In the genomic region with DNA sequence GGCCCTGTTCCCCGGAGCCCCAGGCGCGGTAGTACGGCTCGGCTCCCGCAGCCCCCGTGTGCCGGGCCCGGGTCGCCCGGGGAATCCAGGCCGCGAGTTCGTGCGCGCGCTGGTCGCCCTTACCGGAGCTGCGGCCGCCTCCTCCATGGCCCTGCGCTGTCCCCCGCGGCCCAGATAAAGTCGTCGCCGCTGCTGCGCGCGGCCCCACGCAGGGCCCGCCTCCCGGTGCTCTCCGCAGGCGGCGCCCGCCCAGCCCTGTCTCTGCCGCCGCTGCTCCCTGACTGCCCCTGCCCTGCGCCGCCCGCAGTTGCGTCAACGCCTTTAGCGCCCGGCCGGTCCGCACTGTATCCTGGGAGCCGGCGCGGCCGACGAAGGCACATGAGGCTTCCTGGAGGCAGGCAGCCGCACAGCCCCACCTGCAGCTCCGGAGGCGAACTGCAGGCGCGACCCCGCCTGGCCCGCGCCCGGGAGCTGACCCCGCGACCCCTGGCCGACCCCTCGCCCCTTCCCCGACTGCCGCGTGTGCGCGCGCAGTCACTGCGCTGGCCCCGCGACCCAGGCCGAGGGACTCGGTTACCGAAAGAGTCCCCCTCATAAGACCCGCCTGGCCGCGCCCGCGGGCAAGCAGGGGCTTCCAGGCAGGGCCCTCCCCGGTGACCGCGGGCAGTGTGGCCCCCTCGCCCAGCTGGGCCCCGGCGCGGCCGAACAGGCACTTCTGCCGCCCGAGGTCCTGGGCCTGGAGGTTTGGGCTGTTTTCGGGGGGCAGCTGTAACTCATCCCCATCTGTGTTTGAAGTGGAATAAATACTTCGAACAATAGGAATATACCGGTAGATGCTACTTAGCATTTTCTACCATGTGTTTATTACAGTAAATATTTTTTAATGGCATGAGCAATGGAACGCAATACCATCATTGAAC, we compare ENCODE assay signal across 8 cellular contexts.
DNase-seq lines count a peak whose midpoint lies in the region; ATAC-seq, FAIRE-seq and TF ChIP-seq lines count a peak whose summit lies in the region.

No MANE protein-coding gene starts in this region.

- H3K4me1 Mint-ChIP-seq in natural killer cell, result peaks cover 41 to 45% of the 10 kb centered on the region in 2 donors

- H2AFZ ChIP-seq in GM23248, result peak overlapping the region; percentile 98

- in situ Hi-C loops in GM23248 (cut with MboI), result no loop called here

- peak overlapping the region; percentile 62 for H3K27ac ChIP-seq in GM23248

- H3K9me3 Mint-ChIP-seq in natural killer cell, result no peaks in the 10 kb centered on the region

- H3K36me3 ChIP-seq in GM23248 (ENCODE audit: low read depth), result peaks cover 11% of the 10 kb centered on the region

- H3K4me3 Mint-ChIP-seq in natural killer cell, result peak overlapping the region; percentile 86

- H3K4me2 ChIP-seq in GM23248 (ENCODE audit: unreplicated experiment), result peak overlapping the region; percentile 80

- H3K27ac Mint-ChIP-seq in natural killer cell, result peak overlapping the region; percentile 88 to 95

- H3K4me1 ChIP-seq in GM23248 (ENCODE audit: insufficient read depth), result peaks cover 12% of the 10 kb centered on the region

- H3K9me2 ChIP-seq in GM23248 (ENCODE audit: insufficient read depth), result no peaks in the 10 kb centered on the region

- no peaks in the 10 kb centered on the region for H3K9me3 ChIP-seq in GM23248 (ENCODE audit: low read depth)

- H3K36me3 Mint-ChIP-seq in natural killer cell, result no peaks in the 10 kb centered on the region

- WGBS in GM23248 (ENCODE audit: low coverage in 1 of 2, low lambda C conversion rate in 2 of 2, missing lambda C conversion rate in 2 of 2), 2 experiments, result 1 to 2% methylated on average over 60 to 94 of the region's 97 CpGs

- no peak for FAIRE-seq in RCC 7860 (lab: Jason Lieb, UNC)

- peaks cover 46% of the 10 kb centered on the region for H3K79me2 ChIP-seq in GM23248 (ENCODE audit: insufficient read depth)

- ATAC-seq in natural killer cell, result peak; percentile 82 to 95 (median 90)

- H4K20me1 ChIP-seq in GM23248 (ENCODE audit: insufficient read depth), result no peaks in the 10 kb centered on the region

- intact Hi-C loops in natural killer cell (cut with micrococcal nuclease), result loop anchor here (1.0 to 2.0 kb wide), 2 partner anchors 202 to 362 kb away; a partner anchor contains a TSS

- peak overlapping the region; percentile 83 for H3K4me3 ChIP-seq in GM23248
- peak overlapping the region; percentile 70 for H3K4me3 ChIP-seq in fibroblast of mammary gland (ENCODE audit: control insufficient read depth, low read depth, low read length)

- peaks cover 6% of the 10 kb centered on the region; the same call in 1 of the 2 replicates for H3F3A ChIP-seq in GM23248 (ENCODE audit: insufficient read depth)

- TF ChIP-seq CTCF in fibroblast of mammary gland (conservative IDR thresholded peaks at IDR 0.05; ENCODE audit: control insufficient read depth, insufficient read depth, low read depth, low read length) (peak; percentile 39), natural killer cell (IDR thresholded peaks at IDR 0.05) (peak; percentile 94)

- DNase-seq in EH (ENCODE audit: low read depth) (peak; percentile 93), GM23248 (peak; percentile 99), Kasumi-1 (lab: John Stamatoyannopoulos, UW) (peak; percentile 84 to 86), RCC 7860 (ENCODE audit: low spot score) (peak; percentile 87), fibroblast of mammary gland (ENCODE audit: low read depth) (peak; percentile 89), natural killer cell (peak; percentile 92)
- DNase-seq in activated T-helper 1 cell treated with anti-CD3 and anti-CD28 coated beads, Interleukin-2, amount 50 U/mL, for 16 hours (ENCODE audit: low read depth in 1 of 2, low spot score in 1 of 2), result peak; percentile 78 to 87
- peak; percentile 69 to 85 (median 82) for DNase-seq in stimulated activated naive CD4-positive, alpha-beta T cell (lab: John Stamatoyannopoulos, UW)

- H3K9ac ChIP-seq in GM23248, result peak overlapping the region; percentile 87

- H3K27me3 ChIP-seq in GM23248 (replicated peaks; ENCODE audit: insufficient read depth), result peaks cover 7% of the 10 kb centered on the region; the same call in 1 of the 2 replicates

- H3K27me3 Mint-ChIP-seq in natural killer cell (ENCODE audit: low read depth in 2 of 2), result peaks cover 8 to 11% of the 10 kb centered on the region in 2 donors

Comparison
In these comparisons a context has a peak if more than half of its experiments do, and no peak if none do; other contexts are left out.
1. Peak in every context shown above with its lines: DNase-seq, ATAC-seq, H3K4me3 ChIP-seq and H3K27ac ChIP-seq.